ENCODE assay signal across 1 cellular context in the genomic region with DNA sequence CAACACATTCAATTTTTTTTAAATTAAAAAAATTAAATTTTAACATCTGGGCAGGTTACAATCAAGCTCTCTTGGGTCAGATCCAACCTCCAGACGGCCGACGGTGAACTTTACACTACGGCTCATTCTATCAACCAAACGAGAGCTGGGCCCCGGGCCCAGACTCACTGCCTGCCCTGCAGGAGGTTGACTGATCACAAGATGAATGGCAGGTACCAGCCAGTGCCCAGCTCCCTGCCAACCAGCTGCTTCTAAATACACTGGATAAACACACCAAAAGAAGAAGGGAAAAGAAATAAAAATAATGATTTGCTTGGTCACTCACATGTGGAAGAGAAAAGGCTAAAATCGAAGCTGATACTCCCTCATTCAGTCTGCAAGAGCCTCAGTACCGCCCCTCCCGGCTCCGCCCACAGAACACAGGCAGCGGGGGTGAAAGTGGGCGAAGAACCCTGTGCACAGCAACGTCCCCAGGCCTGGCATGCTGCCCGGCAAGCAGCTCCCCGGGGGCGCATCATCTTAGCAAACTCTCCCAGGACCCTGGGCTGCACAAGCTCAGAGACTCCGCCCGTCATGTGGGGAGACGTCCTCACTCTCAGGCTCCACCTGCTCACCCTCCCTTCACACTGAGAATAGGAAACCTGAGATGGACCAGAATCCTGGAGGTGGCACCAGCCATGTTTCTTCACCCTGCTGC.
TF ChIP-seq lines count a peak whose summit lies in the region.

No MANE protein-coding gene starts in this region.

TF ChIP-seq in WTC11, 78 proteins besides CTCF, POLR2A, EP300 and RAD21 (continued from another document):
- TF ChIP-seq, protein P1, sequence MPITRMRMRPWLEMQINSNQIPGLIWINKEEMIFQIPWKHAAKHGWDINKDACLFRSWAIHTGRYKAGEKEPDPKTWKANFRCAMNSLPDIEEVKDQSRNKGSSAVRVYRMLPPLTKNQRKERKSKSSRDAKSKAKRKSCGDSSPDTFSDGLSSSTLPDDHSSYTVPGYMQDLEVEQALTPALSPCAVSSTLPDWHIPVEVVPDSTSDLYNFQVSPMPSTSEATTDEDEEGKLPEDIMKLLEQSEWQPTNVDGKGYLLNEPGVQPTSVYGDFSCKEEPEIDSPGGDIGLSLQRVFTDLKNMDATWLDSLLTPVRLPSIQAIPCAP (CRISPR knock-in tag; IDR thresholded peaks at IDR 0.05): no peak
- TF ChIP-seq RORB (CRISPR knock-in tag; IDR thresholded peaks at IDR 0.05) (no peak), ATF1 (CRISPR knock-in tag; IDR thresholded peaks at IDR 0.05) (no peak), ZNF219 (CRISPR knock-in tag; IDR thresholded peaks at IDR 0.05; ENCODE audit: borderline replicate concordance) (no peak), GRHL2 (CRISPR knock-in tag; IDR thresholded peaks at IDR 0.05; ENCODE audit: insufficient replicate concordance, severe bottlenecking) (no peak), GABPB1 (CRISPR knock-in tag; IDR thresholded peaks at IDR 0.05) (no peak), ZNF317 (CRISPR knock-in tag; IDR thresholded peaks at IDR 0.05; ENCODE audit: borderline replicate concordance, low read depth) (no peak), JUN (CRISPR knock-in tag; IDR thresholded peaks at IDR 0.05) (no peak), ATF3 (CRISPR knock-in tag; conservative IDR thresholded peaks at IDR 0.05) (no peak)
TF ChIP-seq in WTC11: peak in this region for 0.
